Comparison of ENCODE assay signal across 1 cellular context in the genomic region with DNA sequence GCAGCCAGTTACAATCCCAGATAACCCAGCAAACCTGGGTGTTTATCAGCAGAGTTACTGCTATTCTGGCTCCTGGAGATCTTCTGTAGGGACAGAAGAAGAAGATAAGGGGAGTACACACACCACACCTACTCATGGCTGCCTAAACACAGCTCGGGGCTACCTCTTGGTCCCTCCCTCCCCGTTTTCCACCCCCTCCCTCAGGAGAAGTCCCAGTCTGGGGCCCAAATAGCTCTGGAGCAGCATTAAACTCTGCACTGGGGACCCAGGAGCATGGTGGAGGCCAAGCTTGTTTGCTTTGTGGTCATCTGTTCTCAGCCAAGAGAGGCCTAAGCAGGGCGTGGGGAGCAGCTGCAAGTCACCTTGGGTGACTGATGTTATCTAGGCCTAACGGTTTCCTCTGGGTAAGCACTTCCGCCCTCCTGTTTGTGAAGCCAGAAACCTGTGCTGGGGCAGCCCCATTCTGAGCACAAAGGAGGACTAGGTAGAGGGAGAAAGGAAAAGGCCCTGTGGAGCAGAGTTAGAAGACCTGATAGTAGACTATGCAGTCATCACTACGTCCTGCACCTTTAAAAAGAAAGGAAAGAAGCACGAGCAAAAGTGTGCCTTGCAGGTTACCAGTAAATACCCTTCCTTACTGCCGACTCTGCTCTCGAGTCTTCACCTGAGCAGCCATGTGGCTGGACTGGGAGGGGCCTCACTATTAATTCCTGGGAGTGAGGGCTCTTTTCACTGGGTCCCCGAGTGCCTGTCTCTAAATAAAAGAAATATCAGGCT.
TF ChIP-seq lines count a peak whose summit lies in the region.

No MANE protein-coding gene starts in this region.

TF ChIP-seq in GM23338, 12 proteins besides CTCF, POLR2A, EP300 and RAD21 (continued from another document):
- TF ChIP-seq, protein P1, sequence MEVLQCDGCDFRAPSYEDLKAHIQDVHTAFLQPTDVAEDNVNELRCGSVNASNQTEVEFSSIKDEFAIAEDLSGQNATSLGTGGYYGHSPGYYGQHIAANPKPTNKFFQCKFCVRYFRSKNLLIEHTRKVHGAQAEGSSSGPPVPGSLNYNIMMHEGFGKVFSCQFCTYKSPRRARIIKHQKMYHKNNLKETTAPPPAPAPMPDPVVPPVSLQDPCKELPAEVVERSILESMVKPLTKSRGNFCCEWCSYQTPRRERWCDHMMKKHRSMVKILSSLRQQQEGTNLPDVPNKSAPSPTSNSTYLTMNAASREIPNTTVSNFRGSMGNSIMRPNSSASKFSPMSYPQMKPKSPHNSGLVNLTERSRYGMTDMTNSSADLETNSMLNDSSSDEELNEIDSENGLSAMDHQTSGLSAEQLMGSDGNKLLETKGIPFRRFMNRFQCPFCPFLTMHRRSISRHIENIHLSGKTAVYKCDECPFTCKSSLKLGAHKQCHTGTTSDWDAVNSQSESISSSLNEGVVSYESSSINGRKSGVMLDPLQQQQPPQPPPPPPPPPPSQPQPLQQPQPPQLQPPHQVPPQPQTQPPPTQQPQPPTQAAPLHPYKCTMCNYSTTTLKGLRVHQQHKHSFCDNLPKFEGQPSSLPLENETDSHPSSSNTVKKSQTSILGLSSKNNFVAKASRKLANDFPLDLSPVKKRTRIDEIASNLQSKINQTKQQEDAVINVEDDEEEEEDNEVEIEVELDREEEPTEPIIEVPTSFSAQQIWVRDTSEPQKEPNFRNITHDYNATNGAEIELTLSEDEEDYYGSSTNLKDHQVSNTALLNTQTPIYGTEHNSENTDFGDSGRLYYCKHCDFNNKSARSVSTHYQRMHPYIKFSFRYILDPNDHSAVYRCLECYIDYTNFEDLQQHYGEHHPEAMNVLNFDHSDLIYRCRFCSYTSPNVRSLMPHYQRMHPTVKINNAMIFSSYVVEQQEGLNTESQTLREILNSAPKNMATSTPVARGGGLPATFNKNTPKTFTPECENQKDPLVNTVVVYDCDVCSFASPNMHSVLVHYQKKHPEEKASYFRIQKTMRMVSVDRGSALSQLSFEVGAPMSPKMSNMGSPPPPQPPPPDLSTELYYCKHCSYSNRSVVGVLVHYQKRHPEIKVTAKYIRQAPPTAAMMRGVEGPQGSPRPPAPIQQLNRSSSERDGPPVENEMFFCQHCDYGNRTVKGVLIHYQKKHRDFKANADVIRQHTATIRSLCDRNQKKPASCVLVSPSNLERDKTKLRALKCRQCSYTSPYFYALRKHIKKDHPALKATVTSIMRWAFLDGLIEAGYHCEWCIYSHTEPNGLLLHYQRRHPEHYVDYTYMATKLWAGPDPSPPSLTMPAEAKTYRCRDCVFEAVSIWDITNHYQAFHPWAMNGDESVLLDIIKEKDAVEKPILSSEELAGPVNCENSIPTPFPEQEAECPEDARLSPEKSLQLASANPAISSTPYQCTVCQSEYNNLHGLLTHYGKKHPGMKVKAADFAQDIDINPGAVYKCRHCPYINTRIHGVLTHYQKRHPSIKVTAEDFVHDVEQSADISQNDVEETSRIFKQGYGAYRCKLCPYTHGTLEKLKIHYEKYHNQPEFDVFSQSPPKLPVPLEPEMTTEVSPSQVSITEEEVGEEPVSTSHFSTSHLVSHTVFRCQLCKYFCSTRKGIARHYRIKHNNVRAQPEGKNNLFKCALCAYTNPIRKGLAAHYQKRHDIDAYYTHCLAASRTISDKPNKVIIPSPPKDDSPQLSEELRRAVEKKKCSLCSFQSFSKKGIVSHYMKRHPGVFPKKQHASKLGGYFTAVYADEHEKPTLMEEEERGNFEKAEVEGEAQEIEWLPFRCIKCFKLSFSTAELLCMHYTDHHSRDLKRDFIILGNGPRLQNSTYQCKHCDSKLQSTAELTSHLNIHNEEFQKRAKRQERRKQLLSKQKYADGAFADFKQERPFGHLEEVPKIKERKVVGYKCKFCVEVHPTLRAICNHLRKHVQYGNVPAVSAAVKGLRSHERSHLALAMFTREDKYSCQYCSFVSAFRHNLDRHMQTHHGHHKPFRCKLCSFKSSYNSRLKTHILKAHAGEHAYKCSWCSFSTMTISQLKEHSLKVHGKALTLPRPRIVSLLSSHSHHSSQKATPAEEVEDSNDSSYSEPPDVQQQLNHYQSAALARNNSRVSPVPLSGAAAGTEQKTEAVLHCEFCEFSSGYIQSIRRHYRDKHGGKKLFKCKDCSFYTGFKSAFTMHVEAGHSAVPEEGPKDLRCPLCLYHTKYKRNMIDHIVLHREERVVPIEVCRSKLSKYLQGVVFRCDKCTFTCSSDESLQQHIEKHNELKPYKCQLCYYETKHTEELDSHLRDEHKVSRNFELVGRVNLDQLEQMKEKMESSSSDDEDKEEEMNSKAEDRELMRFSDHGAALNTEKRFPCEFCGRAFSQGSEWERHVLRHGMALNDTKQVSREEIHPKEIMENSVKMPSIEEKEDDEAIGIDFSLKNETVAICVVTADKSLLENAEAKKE (CRISPR knock-in tag; IDR thresholded peaks at IDR 0.05): no peak
- TF ChIP-seq EZH2phosphoT487 (IDR thresholded peaks at IDR 0.05; ENCODE audit: unreplicated experiment): no peak
- no peak for TF ChIP-seq CREB1 (CRISPR knock-in tag; IDR thresholded peaks at IDR 0.05; ENCODE audit: low read depth)
- no peak for TF ChIP-seq NANOG (IDR thresholded peaks at IDR 0.05; ENCODE audit: borderline replicate concordance)
- no peak for TF ChIP-seq JUNB (IDR thresholded peaks at IDR 0.05; ENCODE audit: unreplicated experiment)
- TF ChIP-seq STAT1 (IDR thresholded peaks at IDR 0.05; ENCODE audit: unreplicated experiment): no peak
- no peak for TF ChIP-seq EZH2 (IDR thresholded peaks at IDR 0.05; ENCODE audit: low read depth, unreplicated experiment)
TF ChIP-seq in GM23338: peak in this region for 0.
